ENCODE assay signal across 31 cellular contexts in the genomic region with DNA sequence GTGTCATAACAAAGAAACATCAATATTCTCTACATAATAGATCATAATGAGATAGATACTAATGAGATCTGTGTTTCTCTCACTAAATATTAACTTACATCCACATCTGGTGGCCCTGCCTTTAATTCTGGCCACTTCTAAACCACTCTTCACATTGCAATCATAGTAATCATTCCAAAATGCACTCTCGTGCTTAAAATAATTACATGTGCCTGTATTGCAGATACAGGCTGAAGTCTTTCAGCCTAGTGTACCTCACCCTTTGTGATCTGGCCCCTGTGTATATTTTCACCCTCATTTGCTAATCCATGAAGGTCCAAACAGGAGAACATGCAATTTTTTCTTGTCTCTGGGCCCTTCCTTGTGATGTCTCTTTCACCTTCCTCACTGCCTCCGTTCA.
DNase-seq lines count a peak whose midpoint lies in the region; ATAC-seq, FAIRE-seq and TF ChIP-seq lines count a peak whose summit lies in the region.
"Had no signal": no experiment of that assay in that cellular context is flagged by ENCODE, and none has a peak within 500 bp of the region (broad histone marks: within the 10 kb centered on the region; RNA-seq: fewer than 3 reads in every experiment).

No MANE protein-coding gene starts in this region.

- H3K23ac ChIP-seq in H1 (ENCODE audit: insufficient read length), result no peak overlapping the region

- H3K4me2 ChIP-seq in H1 (ENCODE audit: insufficient read depth in 1 of 2, low read depth in 2 of 2, low read length in 2 of 2), result no peak overlapping the region

- intact Hi-C loops in lower lobe of right lung (cut with DNase I), result no loop called here

- H3K4me3 Mint-ChIP-seq in effector memory CD8-positive, alpha-beta T cell, result no peak overlapping the region
- H3K4me3 Mint-ChIP-seq: activated naive CD8-positive, alpha-beta T cell treated with anti-CD3 and anti-CD28 coated beads, Interleukin-2, amount 10 ng/mL, durations not matched to agents 7 days and 5 days; CD14-positive monocyte; endodermal cell; stimulated activated memory B cell treated with anti-CD40 and anti-IgM and Interleukin-4, amounts not matched to agents 10 μg/mL and 1 μg/mL and 100 μg/mL, for 72 hours had no signal

- H2BK15ac ChIP-seq in H1 (ENCODE audit: low read length), result no peak overlapping the region

- no peak overlapping the region for H2AK5ac ChIP-seq in H1 (ENCODE audit: low read depth, low read length)

- no peak overlapping the region for H2BK12ac ChIP-seq in H1 (ENCODE audit: low read depth, low read length)

- H2BK120ac ChIP-seq in H1 (replicated peaks; ENCODE audit: low read depth, low read length), result no peak overlapping the region

- CTCF ChIA-PET in H1 (lab: Charles Lee; ENCODE audit: partially characterized antibody), result no interaction called here

- no peak for TF ChIP-seq EP300 in H1 (IDR thresholded peaks at IDR 0.05; ENCODE audit: borderline replicate concordance in 1 of 2, low read depth in 2 of 2, low read length in 2 of 2)

- H3K4me3 ChIP-seq in H1 (ENCODE audit: extremely low read depth in 1 of 4, insufficient read depth in 2 of 4, low read depth in 3 of 4, low read length in 4 of 4) (no peak overlapping the region), lower lobe of right lung (no peak overlapping the region)
- H3K4me3 ChIP-seq: ascending aorta, ovary, SJSA1, skin epidermis had no signal

- no peak overlapping the region for H3K56ac ChIP-seq in H1 (replicated peaks; ENCODE audit: insufficient read length, low read depth, low read length)

- TF ChIP-seq POLR2A in GM12892 (IDR thresholded peaks at IDR 0.05; ENCODE audit: low read depth, low read length) (no peak), H1 (IDR thresholded peaks at IDR 0.05; ENCODE audit: control extremely low read depth in 1 of 2, low read depth in 2 of 2, low read length in 2 of 2) (no peak)

- ATAC-seq in lower lobe of right lung, result peak; percentile 55 to 87
- no peak for ATAC-seq in activated naive CD4-positive, alpha-beta T cell treated with anti-CD3 and anti-CD28 coated beads, Interleukin-2, amount 50 U/mL, for 72 hours
- ATAC-seq in effector memory CD8-positive, alpha-beta T cell (replicated peaks), result no peak
- ATAC-seq: stimulated activated memory B cell treated with anti-CD40 and anti-IgM and Interleukin-4, amounts not matched to agents 10 μg/mL and 1 μg/mL and 100 μg/mL, for 72 hours had no signal

- no peak for TF ChIP-seq RAD21 in H1 (IDR thresholded peaks at IDR 0.05 in 1 of 2, conservative IDR thresholded peaks at IDR 0.05 in 1 of 2; ENCODE audit: low read depth in 2 of 2, low read length in 2 of 2)

- no peak overlapping the region for H4K5ac ChIP-seq in H1 (ENCODE audit: insufficient read length, low read depth, low read length)

- no peaks in the 10 kb centered on the region for H3K36me3 Mint-ChIP-seq in activated naive CD4-positive, alpha-beta T cell treated with anti-CD3 and anti-CD28 coated beads, Interleukin-2, amount 50 U/mL, for 72 hours
- no peaks in the 10 kb centered on the region for H3K36me3 Mint-ChIP-seq in effector memory CD8-positive, alpha-beta T cell (ENCODE audit: insufficient read depth)
- H3K36me3 Mint-ChIP-seq: activated naive CD8-positive, alpha-beta T cell treated with anti-CD3 and anti-CD28 coated beads, Interleukin-2, amount 10 ng/mL, durations not matched to agents 7 days and 5 days; stimulated activated memory B cell treated with anti-CD40 and anti-IgM and Interleukin-4, amounts not matched to agents 10 μg/mL and 1 μg/mL and 100 μg/mL, for 72 hours had no signal

- 91% methylated on average over 2 of the region's 2 CpGs; no CpG with 5 or more reads in 1 of the 2 experiments for WGBS in H1 (ENCODE audit: extremely low coverage in 1 of 2, insufficient coverage in 1 of 2, insufficient read length in 1 of 2, insufficient replicate concordance in 2 of 2, low coverage in 1 of 2, low lambda C conversion rate in 2 of 2, missing lambda C conversion rate in 1 of 2), 2 experiments

- H2AFZ ChIP-seq in H1 (ENCODE audit: low read length), result no peak overlapping the region

- no peak overlapping the region for H3K27ac Mint-ChIP-seq in activated naive CD4-positive, alpha-beta T cell treated with anti-CD3 and anti-CD28 coated beads, Interleukin-2, amount 50 U/mL, for 72 hours
- no peak overlapping the region for H3K27ac Mint-ChIP-seq in effector memory CD8-positive, alpha-beta T cell
- H3K27ac Mint-ChIP-seq: activated naive CD8-positive, alpha-beta T cell treated with anti-CD3 and anti-CD28 coated beads, Interleukin-2, amount 10 ng/mL, durations not matched to agents 7 days and 5 days; CD14-positive monocyte; endodermal cell; stimulated activated memory B cell treated with anti-CD40 and anti-IgM and Interleukin-4, amounts not matched to agents 10 μg/mL and 1 μg/mL and 100 μg/mL, for 72 hours had no signal

- no peak overlapping the region for H3K9ac ChIP-seq in H1 (replicated peaks in 1 of 4; ENCODE audit: extremely low read depth in 1 of 4, low read depth in 3 of 4, low read length in 3 of 4)

- H4K91ac ChIP-seq in H1 (replicated peaks; ENCODE audit: insufficient read length, low read length), result no peak overlapping the region

- no peak overlapping the region for H3K14ac ChIP-seq in H1 (ENCODE audit: insufficient read length)

- H3K9me3 Mint-ChIP-seq in activated naive CD4-positive, alpha-beta T cell treated with anti-CD3 and anti-CD28 coated beads, Interleukin-2, amount 50 U/mL, for 72 hours, result peaks cover 10 to 25% of the 10 kb centered on the region in 2 donors
- H3K9me3 Mint-ChIP-seq in effector memory CD8-positive, alpha-beta T cell, result peaks cover 14 to 22% of the 10 kb centered on the region in 2 donors
- H3K9me3 Mint-ChIP-seq: activated naive CD8-positive, alpha-beta T cell treated with anti-CD3 and anti-CD28 coated beads, Interleukin-2, amount 10 ng/mL, durations not matched to agents 7 days and 5 days; endodermal cell had no signal

- H3K27ac ChIP-seq in H1 (ENCODE audit: low read depth, low read length), result no peak overlapping the region
- H3K27ac ChIP-seq in lower lobe of right lung, result peak overlapping the region; percentile 12
- H3K27ac ChIP-seq: ascending aorta, ovary, SJSA1, skin epidermis had no signal

- H3K4ac ChIP-seq in H1 (replicated peaks; ENCODE audit: insufficient read length, low read depth, low read length), result no peak overlapping the region

- H2BK5ac ChIP-seq in H1 (ENCODE audit: low read depth, low read length), result no peak overlapping the region

- no peaks in the 10 kb centered on the region for H3K79me2 ChIP-seq in H1 (ENCODE audit: control insufficient read depth in 1 of 2, insufficient read depth in 2 of 2, low read length in 2 of 2)

- H3K27me3 Mint-ChIP-seq in effector memory CD8-positive, alpha-beta T cell, result no peaks in the 10 kb centered on the region
- H3K27me3 Mint-ChIP-seq: activated naive CD8-positive, alpha-beta T cell treated with anti-CD3 and anti-CD28 coated beads, Interleukin-2, amount 10 ng/mL, durations not matched to agents 7 days and 5 days; stimulated activated memory B cell treated with anti-CD40 and anti-IgM and Interleukin-4, amounts not matched to agents 10 μg/mL and 1 μg/mL and 100 μg/mL, for 72 hours had no signal

- DNase-seq in AG20443 (ENCODE audit: low spot score), result peak; percentile 49
- DNase-seq in GM12892 (ENCODE audit: insufficient read length), result no peak
- DNase-seq in H1 (ENCODE audit: low read depth in 1 of 2, low spot score in 2 of 2), result no peak
- DNase-seq in lower lobe of right lung, result no peak
- DNase-seq in activated naive CD4-positive, alpha-beta T cell treated with anti-CD3 and anti-CD28 coated beads, Interleukin-2, amount 50 U/mL, for 72 hours (ENCODE audit: low spot score in 2 of 2), result no peak
- no peak for DNase-seq in MV-4-11 (lab: John Stamatoyannopoulos, UW)
- no peak for DNase-seq in UCSD-AML1 (lab: John Stamatoyannopoulos, UW; ENCODE audit: unreplicated experiment)
- no peak for DNase-seq in effector memory CD8-positive, alpha-beta T cell
- DNase-seq: activated CD4-positive, alpha-beta T cell treated with anti-CD3 and anti-CD28 coated beads for 48 hours; activated effector memory CD4-positive, alpha-beta T cell treated with Interleukin-2 at 50 U/mL for 16 hours; activated naive CD8-positive, alpha-beta T cell treated with anti-CD3 and anti-CD28 coated beads, Interleukin-2, amount 10 ng/mL, durations not matched to agents 7 days and 5 days; activated T-cell treated with anti-CD3 and anti-CD28 coated beads, Interleukin-2, amount 50 U/mL, for 1 hour; Calu3; caudate nucleus; DMS79; endodermal cell; foreskin melanocyte; hippocampal formation; KBM-7; mammary epithelial cell; NCI-H2081; NCI-H446; NCI-H82; ovary; substantia nigra; T1000 had no signal

- H3K23me2 ChIP-seq in H1 (ENCODE audit: low read depth, low read length), result no peaks in the 10 kb centered on the region

- no peaks in the 10 kb centered on the region for H3K79me1 ChIP-seq in H1 (ENCODE audit: low read depth, low read length)

- H4K8ac ChIP-seq in H1 (ENCODE audit: extremely low read depth, insufficient read depth, low read length), result no peak overlapping the region

- H3K27me3 ChIP-seq in H1 (replicated peaks in 1 of 4; ENCODE audit: control insufficient read depth in 3 of 4, extremely low read depth in 1 of 4, insufficient read depth in 3 of 4, low read length in 3 of 4), result no peaks in the 10 kb centered on the region
- H3K27me3 ChIP-seq in lower lobe of right lung (ENCODE audit: low read depth), result no peaks in the 10 kb centered on the region
- H3K27me3 ChIP-seq: ascending aorta, ovary, SJSA1 had no signal

- H4K20me1 ChIP-seq in H1 (replicated peaks in 1 of 2; ENCODE audit: control insufficient read depth in 1 of 2, insufficient read depth in 2 of 2, low read length in 2 of 2), result no peaks in the 10 kb centered on the region

- FAIRE-seq in GM12892 (lab: Jason Lieb, UNC) (peak; percentile 5), H1 (lab: Jason Lieb, UNC) (no peak)

- no peaks in the 10 kb centered on the region for H3K36me3 ChIP-seq in H1 (ENCODE audit: control insufficient read depth in 2 of 4, insufficient read depth in 4 of 4, low read length in 3 of 4)
- no peaks in the 10 kb centered on the region for H3K36me3 ChIP-seq in lower lobe of right lung
- H3K36me3 ChIP-seq: ascending aorta, ovary, SJSA1 had no signal

- no peaks in the 10 kb centered on the region for H3K4me1 Mint-ChIP-seq in effector memory CD8-positive, alpha-beta T cell (ENCODE audit: low read depth in 2 of 2)
- H3K4me1 Mint-ChIP-seq: activated naive CD8-positive, alpha-beta T cell treated with anti-CD3 and anti-CD28 coated beads, Interleukin-2, amount 10 ng/mL, durations not matched to agents 7 days and 5 days; CD14-positive monocyte; stimulated activated memory B cell treated with anti-CD40 and anti-IgM and Interleukin-4, amounts not matched to agents 10 μg/mL and 1 μg/mL and 100 μg/mL, for 72 hours had no signal

- H2BK20ac ChIP-seq in H1 (ENCODE audit: low read length), result no peak overlapping the region

- H3K9me3 ChIP-seq in H1 (ENCODE audit: insufficient read depth in 2 of 2, low read depth in 1 of 2, low read length in 1 of 2) (no peaks in the 10 kb centered on the region), lower lobe of right lung (no peaks in the 10 kb centered on the region)
- H3K9me3 ChIP-seq: ascending aorta, ovary, SJSA1 had no signal

- TF ChIP-seq CTCF in H1 (IDR thresholded peaks at IDR 0.05; ENCODE audit: control extremely low read depth in 1 of 3, insufficient read depth in 1 of 3, low read depth in 1 of 3, low read length in 3 of 3), result no peak
- no peak for TF ChIP-seq CTCF in lower lobe of right lung (IDR thresholded peaks at IDR 0.05)

- POLR2A ChIA-PET in H1 (lab: Charles Lee; ENCODE audit: partially characterized antibody), result interaction anchor here (1.0 kb wide), 1 partner anchor 9 kb away, joined by 3 read pairs; no protein-coding TSS in a partner anchor

- H3K18ac ChIP-seq in H1 (ENCODE audit: extremely low read depth, low read length), result 0 out of 2 replicates have a peak overlapping the region, but pooled peaks have one; percentile 13

- H3K4me1 ChIP-seq in H1 (replicated peaks in 1 of 4; ENCODE audit: control insufficient read depth in 3 of 4, insufficient read depth in 4 of 4, low read length in 3 of 4) (no peaks in the 10 kb centered on the region; a peak in 1 of 7 replicates), lower lobe of right lung (no peaks in the 10 kb centered on the region)
- H3K4me1 ChIP-seq: ascending aorta, SJSA1 had no signal

Comparison
In these comparisons a context has a peak if more than half of its experiments do, and no peak if none do; other contexts are left out.
1. ATAC-seq: peak in lower lobe of right lung (2 of 2); none in activated naive CD4-positive, alpha-beta T cell treated with anti-CD3 and anti-CD28 coated beads, Interleukin-2, amount 50 U/mL, for 72 hours (0 of 2) and effector memory CD8-positive, alpha-beta T cell (single experiment).